ENCODE assay signal across 9 cellular contexts in genomic region chr7:7920481-7920880, GRCh38.
DNase-seq lines count a peak whose midpoint lies in the region; ATAC-seq, FAIRE-seq and TF ChIP-seq lines count a peak whose summit lies in the region.
"Had no signal": no experiment of that assay in that cellular context is flagged by ENCODE, and none has a peak within 500 bp of the region (broad histone marks: within the 10 kb centered on the region; RNA-seq: fewer than 3 reads in every experiment).

No MANE protein-coding gene starts in this region.

- TF ChIP-seq CTCF in GM10248 (IDR thresholded peaks at IDR 0.05; ENCODE audit: control extremely low read depth, extremely low read depth, low read depth, missing control alignments): no peak

- CTCF ChIA-PET in GM10248 (lab: Yijun Ruan, JAX): interaction anchor here (1.4 to 4.1 kb wide), 5 partner anchors 9 to 34 kb away, joined by 3 to 14 read pairs (median 6); no protein-coding TSS in a partner anchor

- DNase-seq in GM10248 (ENCODE audit: extremely low spot score) (peak; percentile 52), midbrain (lab: John Stamatoyannopoulos, UW) (no peak), inferior parietal cortex (ENCODE audit: extremely low spot score) (no peak), RCC 7860 (ENCODE audit: low spot score) (no peak), glomerular visceral epithelial cell (ENCODE audit: extremely low spot score) (no peak)
- DNase-seq in central memory CD4-positive, alpha-beta T cell: peak; percentile 43
- DNase-seq: glutamatergic neuron had no signal

- peak; percentile 88 for ATAC-seq in GM19397 (IDR thresholded peaks at IDR 0.05; ENCODE audit: unreplicated experiment)
- ATAC-seq in HG03196 (IDR thresholded peaks at IDR 0.05; ENCODE audit: unreplicated experiment): peak; percentile 93

- POLR2A ChIA-PET in GM10248 (lab: Yijun Ruan, JAX): interaction anchor here (0.6 kb wide), 1 partner anchor 256 kb away, joined by 3 read pairs; no protein-coding TSS in a partner anchor

- FAIRE-seq in RCC 7860 (lab: Jason Lieb, UNC): no peak

Comparison
In these comparisons a context has a peak if more than half of its experiments do, and no peak if none do; other contexts are left out.
1. DNase-seq: peak in GM10248 (single experiment) and central memory CD4-positive, alpha-beta T cell (single experiment); none in midbrain (single experiment), inferior parietal cortex (single experiment), RCC 7860 (single experiment) and glomerular visceral epithelial cell (single experiment).